In genomic region chr12:43210437-43211197, GRCh38 we compare ENCODE assay signal across 7 cellular contexts.
DNase-seq lines count a peak whose midpoint lies in the region; ATAC-seq and TF ChIP-seq lines count a peak whose summit lies in the region.

No MANE protein-coding gene starts in this region.

- ATAC-seq in GM19452 (IDR thresholded peaks at IDR 0.05; ENCODE audit: unreplicated experiment) (peak; percentile 93), HG03196 (IDR thresholded peaks at IDR 0.05; ENCODE audit: unreplicated experiment) (peak; percentile 93)

- no peak overlapping the region for H3K4me3 ChIP-seq in astrocyte of the cerebellum (ENCODE audit: low read depth, low read length)
- H3K4me3 ChIP-seq in spleen = no peak overlapping the region
- H3K4me3 ChIP-seq in suprapubic skin = no peak overlapping the region

- in situ Hi-C loops in astrocyte of the cerebellum (cut with HindIII; ENCODE audit: low sequenced_read_pairs) = no loop called here

- TF ChIP-seq POLR2A in spleen (IDR thresholded peaks at IDR 0.05) (no peak), suprapubic skin (IDR thresholded peaks at IDR 0.05) (no peak)

- TF ChIP-seq EP300 in suprapubic skin (IDR thresholded peaks at IDR 0.05) = no peak

- WGBS in spleen, 5 donors = 45 to 53% (median 49%) methylated on average over 6 of the region's 6 CpGs
- WGBS in suprapubic skin = 48% methylated on average over 6 of the region's 6 CpGs

- intact Hi-C loops in spleen (cut with DNase I; ENCODE audit: low total_unique reads) = no loop called here

- H3K27me3 ChIP-seq in spleen (replicated peaks in 1 of 7) (no peaks in the 10 kb centered on the region), suprapubic skin (no peaks in the 10 kb centered on the region)

- peak; percentile 27 for DNase-seq in astrocyte of the cerebellum (ENCODE audit: low read depth)
- DNase-seq in spleen = no peak
- no peak for DNase-seq in NCI-H82 treated with DMSO at 0.1 percent for 48 hours (lab: John Stamatoyannopoulos, UW; ENCODE audit: unreplicated experiment)
- no peak for DNase-seq in NCI-H2029 (lab: John Stamatoyannopoulos, UW)
- DNase-seq in suprapubic skin (ENCODE audit: low spot score in 2 of 2) = no peak

- no peaks in the 10 kb centered on the region for H3K36me3 ChIP-seq in spleen
- no peaks in the 10 kb centered on the region for H3K36me3 ChIP-seq in suprapubic skin

- H3K4me1 ChIP-seq in spleen (peaks cover 0 to 13% (median 7%) of the 10 kb centered on the region in 6 donors), suprapubic skin (no peaks in the 10 kb centered on the region)

- H3K27ac ChIP-seq in spleen (peak overlapping the region in 7 of 8 donors; percentile 23 to 60 (median 44)), suprapubic skin (no peak overlapping the region)

- H3K9me3 ChIP-seq in spleen (peaks cover 0 to 7% (median 0%) of the 10 kb centered on the region in 8 donors), suprapubic skin (no peaks in the 10 kb centered on the region)

- TF ChIP-seq CTCF in astrocyte of the cerebellum (IDR thresholded peaks at IDR 0.05; ENCODE audit: low read depth, low read length, missing control alignments) (no peak), spleen (IDR thresholded peaks at IDR 0.05 in 8 of 11, conservative IDR thresholded peaks at IDR 0.05 in 3 of 11) (no peak), suprapubic skin (IDR thresholded peaks at IDR 0.05) (no peak)
